ENCODE assay signal across 8 cellular contexts in the genomic region with DNA sequence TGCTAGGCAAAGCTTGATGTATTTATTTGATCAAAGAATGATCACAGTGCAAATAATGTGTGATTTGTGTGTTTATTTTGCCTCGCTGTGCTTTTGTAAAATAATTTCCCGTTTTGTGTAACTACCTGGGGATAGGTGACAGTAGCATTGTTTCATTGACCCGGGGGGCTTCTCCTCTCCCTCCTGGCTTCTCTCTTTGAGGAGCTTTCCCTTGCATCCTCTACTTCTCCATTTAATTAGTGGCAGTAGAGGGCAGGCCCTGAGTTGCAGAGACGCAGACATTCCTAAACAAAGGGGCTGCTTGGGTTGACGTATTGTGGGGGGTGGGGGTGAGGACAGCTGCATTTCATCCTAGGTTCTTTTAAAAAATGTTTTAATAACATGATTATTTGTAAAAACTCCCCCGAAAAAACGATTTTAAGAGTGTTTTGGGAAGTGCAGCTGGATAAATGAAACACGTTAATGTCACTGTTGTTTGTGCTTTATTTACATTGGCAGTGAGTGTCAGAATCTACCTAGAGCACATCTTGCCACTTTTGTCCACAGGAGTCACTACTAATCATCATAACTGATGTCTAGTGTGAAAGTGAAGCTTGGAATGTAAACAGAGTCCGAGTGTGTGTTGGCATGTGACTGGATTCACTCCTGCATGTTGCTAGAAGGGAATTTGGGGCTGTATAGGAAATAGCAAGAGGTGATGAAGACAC. TPM values are rescaled to one million over a fixed set of nuclear protein-coding genes. Genes with fewer than 3 reads are reported as not detected.
DNase-seq lines count a peak whose midpoint lies in the region; ATAC-seq and TF ChIP-seq lines count a peak whose summit lies in the region.

No MANE protein-coding gene starts in this region.

- TF ChIP-seq POLR2A in esophagus squamous epithelium (IDR thresholded peaks at IDR 0.05), result no peak

- peak overlapping the region; percentile 66 to 92 (median 86) for H3K4me3 ChIP-seq in esophagus squamous epithelium

- no peaks in the 10 kb centered on the region for H3K27me3 ChIP-seq in esophagus squamous epithelium

- ATAC-seq in GM21576 (IDR thresholded peaks at IDR 0.05; ENCODE audit: unreplicated experiment), result no peak

- TF ChIP-seq CTCF in RWPE1 (conservative IDR thresholded peaks at IDR 0.05; ENCODE audit: low read depth) (no peak; the same call in 1 of the 2 replicates), esophagus squamous epithelium (IDR thresholded peaks at IDR 0.05) (no peak), GM20000 (IDR thresholded peaks at IDR 0.05; ENCODE audit: extremely low read depth, missing control alignments) (no peak)

- no peaks in the 10 kb centered on the region for H3K36me3 ChIP-seq in esophagus squamous epithelium

- H3K27ac ChIP-seq in RWPE1 (peak overlapping the region; percentile 90), esophagus squamous epithelium (peak overlapping the region; percentile 19 to 93 (median 87))

- DNase-seq in NCI-H1105 treated with DMSO at 0.1 percent for 48 hours (lab: John Stamatoyannopoulos, UW) (peak; percentile 19), NCI-H1105 (lab: John Stamatoyannopoulos, UW) (no peak), RWPE1 (ENCODE audit: low spot score) (no peak), esophagus squamous epithelium (lab: John Stamatoyannopoulos, UW) (no peak), retina (peak; percentile 65), GM20000 (ENCODE audit: low spot score) (no peak)
- DNase-seq in stimulated activated CD8-positive, alpha-beta memory T cell treated with anti-CD3 and anti-CD28 coated beads, Interleukin-4, amount 100 ng/mL, for 48 hours, result no peak

- WGBS in esophagus squamous epithelium, 2 donors, result 27 to 29% methylated on average over 9 of the region's 9 CpGs

- CTCF ChIA-PET in RWPE1 (lab: Yijun Ruan, JAX), result interaction anchor here (0.6 to 1.2 kb wide), 2 partner anchors 29 to 76 kb away, joined by 3 to 5 read pairs; no protein-coding TSS in a partner anchor

- H3K9me3 ChIP-seq in esophagus squamous epithelium, result no peaks in the 10 kb centered on the region

- POLR2A ChIA-PET in RWPE1 (lab: Yijun Ruan, JAX; ENCODE audit: low non-redundant PET), result no interaction called here

- peaks cover 0 to 45% (median 14%) of the 10 kb centered on the region in 3 donors for H3K4me1 ChIP-seq in esophagus squamous epithelium

- intact Hi-C loops in esophagus squamous epithelium (cut with DNase I), result loop anchor here (10.0 kb wide), 1 partner anchor 161 kb away; no protein-coding TSS in a partner anchor

RNA-seq across cellular contexts. Expression of a gene that starts 2.2 kb away (rescaled TPM):
- 10 to 100 TPM; 17.0 to 27.6 (median 21.9) TPM for total RNA-seq in esophagus squamous epithelium

Comparison
In these comparisons a context has a peak if more than half of its experiments do, and no peak if none do; other contexts are left out.
1. DNase-seq: peak in NCI-H1105 treated with DMSO at 0.1 percent for 48 hours (single experiment) and retina (single experiment); none in NCI-H1105 (single experiment), RWPE1 (single experiment), esophagus squamous epithelium (single experiment), GM20000 (single experiment) and stimulated activated CD8-positive, alpha-beta memory T cell treated with anti-CD3 and anti-CD28 coated beads, Interleukin-4, amount 100 ng/mL, for 48 hours (single experiment).